In the genomic region with DNA sequence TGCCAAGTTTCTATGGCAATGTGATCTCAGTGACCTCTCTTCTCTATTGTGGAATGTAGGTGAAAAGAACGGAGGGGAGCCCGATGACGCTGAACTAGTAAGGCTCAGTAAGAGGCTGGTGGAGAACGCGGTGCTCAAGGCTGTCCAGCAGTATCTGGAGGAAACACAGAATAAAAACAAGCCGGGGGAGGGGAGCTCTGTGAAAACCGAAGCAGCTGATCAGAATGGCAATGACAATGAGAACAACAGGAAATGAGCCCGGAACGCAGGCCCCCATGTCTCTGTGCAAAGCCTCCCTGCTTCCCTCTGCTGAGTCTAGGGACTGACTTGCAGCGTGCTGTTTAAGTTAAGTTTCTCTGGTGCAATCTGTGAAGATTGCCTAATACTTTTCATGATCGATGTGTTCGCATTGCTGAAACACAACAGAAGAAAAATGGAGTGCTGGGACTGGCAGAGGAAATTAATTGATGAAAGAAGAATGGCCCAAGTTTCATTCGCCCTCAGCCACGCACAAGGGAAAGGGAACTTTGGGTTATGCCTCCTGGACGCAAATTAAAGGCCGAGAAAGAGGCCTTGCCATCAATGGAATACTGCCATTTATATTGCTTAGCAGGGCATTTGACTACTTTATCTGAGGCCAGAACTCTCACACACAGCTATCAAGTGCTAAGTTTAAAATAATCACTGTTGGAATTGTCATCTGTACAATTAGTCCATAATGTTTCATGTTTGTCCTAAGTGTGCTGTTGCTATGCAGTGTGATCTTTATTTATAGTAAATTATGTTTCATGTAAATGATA, we compare ENCODE assay signal across 8 cellular contexts.
DNase-seq lines count a peak whose midpoint lies in the region; ATAC-seq and TF ChIP-seq lines count a peak whose summit lies in the region.

No MANE protein-coding gene starts in this region.

- ATAC-seq in HG03196 (IDR thresholded peaks at IDR 0.05; ENCODE audit: unreplicated experiment), result peak; percentile 65

- peak overlapping the region; percentile 75 for H3K4me3 Mint-ChIP-seq in activated CD4-positive, alpha-beta T cell treated with anti-CD3 and anti-CD28 coated beads, Interleukin-2, amount 10 ng/mL, durations not matched to agents 24 days and 14 days
- H3K4me3 Mint-ChIP-seq in neural progenitor cell, result peak overlapping the region; percentile 78

- no peaks in the 10 kb centered on the region for H3K27me3 Mint-ChIP-seq in activated CD4-positive, alpha-beta T cell treated with anti-CD3 and anti-CD28 coated beads, Interleukin-2, amount 10 ng/mL, durations not matched to agents 24 days and 14 days
- H3K27me3 Mint-ChIP-seq in neural progenitor cell (ENCODE audit: insufficient read depth, low read depth), result no peaks in the 10 kb centered on the region

- H3K36me3 ChIP-seq in ectodermal cell (ENCODE audit: control insufficient read depth, insufficient read depth, low read length) (no peaks in the 10 kb centered on the region), neural progenitor cell (no peaks in the 10 kb centered on the region), thyroid gland (no peaks in the 10 kb centered on the region), vagina (peaks cover 0 to 14% of the 10 kb centered on the region in 2 donors)

- H3K4me3 ChIP-seq in ectodermal cell (ENCODE audit: insufficient read depth, low read depth, low read length) (no peak overlapping the region), neural progenitor cell (no peak overlapping the region), thyroid gland (replicated peaks in 1 of 3) (no peak overlapping the region), vagina (no peak overlapping the region)

- H4K20me1 ChIP-seq in neural progenitor cell (ENCODE audit: low read depth), result no peaks in the 10 kb centered on the region

- peaks cover 25% of the 10 kb centered on the region for H3K36me3 Mint-ChIP-seq in activated CD4-positive, alpha-beta T cell treated with anti-CD3 and anti-CD28 coated beads, Interleukin-2, amount 10 ng/mL, durations not matched to agents 24 days and 14 days (ENCODE audit: low read depth)
- H3K36me3 Mint-ChIP-seq in neural progenitor cell, result peaks cover 11% of the 10 kb centered on the region

- H3K4me1 ChIP-seq in ectodermal cell (ENCODE audit: control insufficient read depth, insufficient read depth, low read length) (no peaks in the 10 kb centered on the region), neural progenitor cell (peaks cover 16% of the 10 kb centered on the region), thyroid gland (no peaks in the 10 kb centered on the region), vagina (no peaks in the 10 kb centered on the region)

- H3K27ac ChIP-seq in ectodermal cell (ENCODE audit: insufficient read depth, low read depth, low read length, poor library complexity, severe bottlenecking) (peak overlapping the region; percentile 2), neural progenitor cell (no peak overlapping the region), thyroid gland (no peak overlapping the region), vagina (no peak overlapping the region)

- H3K9me3 ChIP-seq in ectodermal cell (ENCODE audit: control insufficient read depth, low read length), result no peaks in the 10 kb centered on the region
- H3K9me3 ChIP-seq in neural progenitor cell (ENCODE audit: low read depth), result no peaks in the 10 kb centered on the region
- H3K9me3 ChIP-seq in thyroid gland, result no peaks in the 10 kb centered on the region
- no peaks in the 10 kb centered on the region for H3K9me3 ChIP-seq in vagina

- intact Hi-C loops in activated CD4-positive, alpha-beta T cell treated with anti-CD3 and anti-CD28 coated beads, Interleukin-2, amount 10 ng/mL, durations not matched to agents 24 days and 14 days (cut with micrococcal nuclease), result loop anchor here (1.0 kb wide), 1 partner anchor 82 kb away; no protein-coding TSS in a partner anchor
- intact Hi-C loops in thyroid gland (cut with DNase I), result no loop called here
- intact Hi-C loops in vagina (cut with DNase I), result no loop called here

- H3K79me2 ChIP-seq in neural progenitor cell (ENCODE audit: low read depth), result no peaks in the 10 kb centered on the region

- TF ChIP-seq POLR2A in thyroid gland (IDR thresholded peaks at IDR 0.05) (no peak), vagina (IDR thresholded peaks at IDR 0.05) (no peak)

- H3K9ac ChIP-seq in neural progenitor cell, result no peak overlapping the region

- peak overlapping the region; percentile 65 for H3K4me2 ChIP-seq in neural progenitor cell

- H3K9me3 Mint-ChIP-seq in activated CD4-positive, alpha-beta T cell treated with anti-CD3 and anti-CD28 coated beads, Interleukin-2, amount 10 ng/mL, durations not matched to agents 24 days and 14 days, result peaks cover 19% of the 10 kb centered on the region
- no peaks in the 10 kb centered on the region for H3K9me3 Mint-ChIP-seq in neural progenitor cell

- peaks cover 18% of the 10 kb centered on the region for H3K4me1 Mint-ChIP-seq in activated CD4-positive, alpha-beta T cell treated with anti-CD3 and anti-CD28 coated beads, Interleukin-2, amount 10 ng/mL, durations not matched to agents 24 days and 14 days
- peaks cover 34% of the 10 kb centered on the region for H3K4me1 Mint-ChIP-seq in neural progenitor cell

- WGBS in ectodermal cell, 2 experiments, result 46 to 48% methylated on average over 16 of the region's 16 CpGs
- WGBS in thyroid gland, 2 donors, result 48 to 50% methylated on average over 16 of the region's 16 CpGs

- no peak for TF ChIP-seq CTCF in neural progenitor cell (IDR thresholded peaks at IDR 0.05)
- no peak for TF ChIP-seq CTCF in thyroid gland (IDR thresholded peaks at IDR 0.05)
- TF ChIP-seq CTCF in vagina (IDR thresholded peaks at IDR 0.05), result no peak

- no peaks in the 10 kb centered on the region for H3F3A ChIP-seq in neural progenitor cell (ENCODE audit: low read depth)

- H3K27me3 ChIP-seq in ectodermal cell (ENCODE audit: control insufficient read depth, insufficient read depth, low read length, poor library complexity, severe bottlenecking), result no peaks in the 10 kb centered on the region
- H3K27me3 ChIP-seq in neural progenitor cell, result no peaks in the 10 kb centered on the region
- H3K27me3 ChIP-seq in thyroid gland, result no peaks in the 10 kb centered on the region
- no peaks in the 10 kb centered on the region for H3K27me3 ChIP-seq in vagina

- peak overlapping the region; percentile 88 for H3K27ac Mint-ChIP-seq in activated CD4-positive, alpha-beta T cell treated with anti-CD3 and anti-CD28 coated beads, Interleukin-2, amount 10 ng/mL, durations not matched to agents 24 days and 14 days
- peak overlapping the region; percentile 99 for H3K27ac Mint-ChIP-seq in neural progenitor cell

- H2AFZ ChIP-seq in neural progenitor cell (replicated peaks), result peak overlapping the region; percentile 29

- peak; percentile 89 for DNase-seq in activated CD4-positive, alpha-beta T cell treated with anti-CD3 and anti-CD28 coated beads, Interleukin-2, amount 10 ng/mL, durations not matched to agents 24 days and 14 days
- peak; percentile 61 for DNase-seq in neural progenitor cell (ENCODE audit: low spot score)
- DNase-seq in thyroid gland, result peak; percentile 11 to 22
- DNase-seq in NCI-H526 treated with DMSO at 0.1 percent for 48 hours (lab: John Stamatoyannopoulos, UW), result no peak
- DNase-seq in 8988T, result no peak
- no peak for DNase-seq in vagina (ENCODE audit: extremely low spot score in 2 of 2)

Comparison
In these comparisons a context has a peak if more than half of its experiments do, and no peak if none do; other contexts are left out.
1. DNase-seq: peak in activated CD4-positive, alpha-beta T cell treated with anti-CD3 and anti-CD28 coated beads, Interleukin-2, amount 10 ng/mL, durations not matched to agents 24 days and 14 days (single experiment), neural progenitor cell (single experiment) and thyroid gland (2 of 2); none in NCI-H526 treated with DMSO at 0.1 percent for 48 hours (single experiment), 8988T (single experiment) and vagina (0 of 2).